In the genomic region with DNA sequence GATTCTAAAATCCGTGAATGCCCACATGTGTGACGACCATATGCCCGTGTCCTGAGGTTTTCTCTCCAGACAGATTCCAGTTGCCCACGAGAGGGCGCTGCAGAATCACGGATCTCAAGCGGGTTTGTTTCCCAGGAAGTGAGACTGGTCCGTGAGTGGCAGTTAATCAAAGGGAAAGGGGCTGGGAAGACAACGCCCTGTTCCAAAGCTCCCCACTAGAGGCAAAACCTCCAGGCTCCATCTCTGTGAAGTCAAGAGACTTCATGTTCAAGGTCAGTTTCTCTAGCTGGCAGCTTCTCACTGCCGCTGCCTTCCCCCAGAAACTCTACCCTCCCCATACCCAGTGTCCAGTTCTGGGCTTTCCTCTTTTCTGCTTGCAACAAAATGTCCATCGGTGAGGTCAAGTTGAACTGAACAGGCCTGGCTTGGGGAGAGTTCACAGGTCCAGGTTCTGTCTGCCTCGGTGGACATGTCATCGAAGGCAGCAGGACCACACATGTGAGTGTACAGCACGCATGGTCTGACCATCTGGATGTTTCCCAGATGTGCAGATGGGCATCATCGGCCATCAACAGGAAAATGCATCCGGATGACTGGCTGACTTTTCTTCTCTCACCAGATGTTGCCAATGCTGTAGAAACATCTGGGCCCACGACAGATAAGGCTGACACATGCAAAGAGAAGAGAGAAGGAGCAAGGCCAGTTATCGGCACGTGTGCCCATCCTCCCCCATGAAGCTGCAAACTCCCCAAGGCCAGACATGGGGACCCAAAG, we compare ENCODE assay signal across 9 cellular contexts. TPM values are rescaled to one million over a fixed set of nuclear protein-coding genes. Genes with fewer than 3 reads are reported as not detected.
DNase-seq lines count a peak whose midpoint lies in the region; ATAC-seq, FAIRE-seq and TF ChIP-seq lines count a peak whose summit lies in the region.
"Had no signal": no experiment of that assay in that cellular context is flagged by ENCODE, and none has a peak within 500 bp of the region (broad histone marks: within the 10 kb centered on the region; RNA-seq: fewer than 3 reads in every experiment).

No MANE protein-coding gene starts in this region.

- H3K27ac ChIP-seq in psoas muscle (peak overlapping the region; percentile 11), uterus (no peak overlapping the region)

- DNase-seq in NCI-H1105 treated with DMSO at 0.1 percent for 48 hours (lab: John Stamatoyannopoulos, UW) (peak; percentile 91), SKM-1 treated with dmso at 0.1 percent for 144 hours (lab: John Stamatoyannopoulos, UW; ENCODE audit: unreplicated experiment) (peak; percentile 61), Right ventricle myocardium inferior (ENCODE audit: missing footprints) (peak; percentile 89), psoas muscle (peak; percentile 88 to 93), uterus (peak; percentile 83 to 88)

- H3K27me3 Mint-ChIP-seq in activated naive CD4-positive, alpha-beta T cell treated with anti-CD3 and anti-CD28 coated beads, Interleukin-2, amount 50 U/mL, for 24 hours: peaks cover 4% of the 10 kb centered on the region

- no peaks in the 10 kb centered on the region for H3K9me3 Mint-ChIP-seq in activated naive CD4-positive, alpha-beta T cell treated with anti-CD3 and anti-CD28 coated beads, Interleukin-2, amount 50 U/mL, for 24 hours

- no peaks in the 10 kb centered on the region for H3K36me3 Mint-ChIP-seq in activated naive CD4-positive, alpha-beta T cell treated with anti-CD3 and anti-CD28 coated beads, Interleukin-2, amount 50 U/mL, for 24 hours

- WGBS in psoas muscle, 3 donors: 32 to 35% (median 35%) methylated on average over 19 of the region's 19 CpGs

- H3K27ac Mint-ChIP-seq in activated naive CD4-positive, alpha-beta T cell treated with anti-CD3 and anti-CD28 coated beads, Interleukin-2, amount 50 U/mL, for 24 hours: no peak overlapping the region

- H3K4me3 ChIP-seq in psoas muscle: peak overlapping the region; percentile 33
- no peak overlapping the region for H3K4me3 ChIP-seq in uterus

- TF ChIP-seq CTCF in psoas muscle (IDR thresholded peaks at IDR 0.05) (peak; percentile 85), uterus (IDR thresholded peaks at IDR 0.05) (peak; percentile 79 to 87 (median 83))

- H3K4me3 Mint-ChIP-seq in activated naive CD4-positive, alpha-beta T cell treated with anti-CD3 and anti-CD28 coated beads, Interleukin-2, amount 50 U/mL, for 24 hours: peak overlapping the region; percentile 13

- H3K27me3 ChIP-seq in psoas muscle (ENCODE audit: insufficient read depth in 3 of 3, low read length in 2 of 3) (peaks cover 0 to 1% (median 0%) of the 10 kb centered on the region in 3 donors), uterus (no peaks in the 10 kb centered on the region)

- H3K4me1 ChIP-seq in psoas muscle (peaks cover 8% of the 10 kb centered on the region), uterus (no peaks in the 10 kb centered on the region)

- no peak for TF ChIP-seq POLR2A in uterus (IDR thresholded peaks at IDR 0.05)

- intact Hi-C loops in Right ventricle myocardium inferior (cut with DNase I): loop anchor here (1.0 kb wide), 3 partner anchors 166 to 335 kb away; no protein-coding TSS in a partner anchor
- intact Hi-C loops in psoas muscle (cut with DNase I): loop anchor here (1.0 to 5.0 kb wide), 7 partner anchors 103 to 333 kb away; a partner anchor contains a TSS
- intact Hi-C loops in uterus (cut with DNase I; ENCODE audit: low total_unique reads): loop anchor here (5.0 to 10.0 kb wide), 2 partner anchors 205 to 333 kb away; no protein-coding TSS in a partner anchor

- no peaks in the 10 kb centered on the region for H3K36me3 ChIP-seq in psoas muscle (ENCODE audit: insufficient read depth in 1 of 2, low read depth in 1 of 2)
- no peaks in the 10 kb centered on the region for H3K36me3 ChIP-seq in uterus

- FAIRE-seq in G401.6 (lab: Jason Lieb, UNC): peak; percentile 23

- H3K9me3 ChIP-seq in psoas muscle: no peaks in the 10 kb centered on the region
- H3K9me3 ChIP-seq in uterus: no peaks in the 10 kb centered on the region

- peaks cover 28% of the 10 kb centered on the region for H3K4me1 Mint-ChIP-seq in activated naive CD4-positive, alpha-beta T cell treated with anti-CD3 and anti-CD28 coated beads, Interleukin-2, amount 50 U/mL, for 24 hours

- ATAC-seq in Right ventricle myocardium inferior: peak; percentile 78
- ATAC-seq in psoas muscle: peak; percentile 80 to 90 (median 82)
- no peak for ATAC-seq in GM21737 (IDR thresholded peaks at IDR 0.05; ENCODE audit: unreplicated experiment)

RNA-seq across cellular contexts. Expression of a gene that starts 44.9 kb away (rescaled TPM):
- total RNA-seq in Right ventricle myocardium inferior (not detected), psoas muscle (under 1 TPM in 2 of 4 donors, not detected in 2; 0.06 to 0.13 TPM), uterus (under 1 TPM in 2 of 4 donors, not detected in 2; 0.21 to 0.52 TPM)
- under 1 TPM in 2 of 3 donors, not detected in 1; 0.03 TPM for polyA plus RNA-seq in psoas muscle
- total RNA-seq: mononuclear cell had no signal
